ENCODE assay signal across 9 cellular contexts in the genomic region with DNA sequence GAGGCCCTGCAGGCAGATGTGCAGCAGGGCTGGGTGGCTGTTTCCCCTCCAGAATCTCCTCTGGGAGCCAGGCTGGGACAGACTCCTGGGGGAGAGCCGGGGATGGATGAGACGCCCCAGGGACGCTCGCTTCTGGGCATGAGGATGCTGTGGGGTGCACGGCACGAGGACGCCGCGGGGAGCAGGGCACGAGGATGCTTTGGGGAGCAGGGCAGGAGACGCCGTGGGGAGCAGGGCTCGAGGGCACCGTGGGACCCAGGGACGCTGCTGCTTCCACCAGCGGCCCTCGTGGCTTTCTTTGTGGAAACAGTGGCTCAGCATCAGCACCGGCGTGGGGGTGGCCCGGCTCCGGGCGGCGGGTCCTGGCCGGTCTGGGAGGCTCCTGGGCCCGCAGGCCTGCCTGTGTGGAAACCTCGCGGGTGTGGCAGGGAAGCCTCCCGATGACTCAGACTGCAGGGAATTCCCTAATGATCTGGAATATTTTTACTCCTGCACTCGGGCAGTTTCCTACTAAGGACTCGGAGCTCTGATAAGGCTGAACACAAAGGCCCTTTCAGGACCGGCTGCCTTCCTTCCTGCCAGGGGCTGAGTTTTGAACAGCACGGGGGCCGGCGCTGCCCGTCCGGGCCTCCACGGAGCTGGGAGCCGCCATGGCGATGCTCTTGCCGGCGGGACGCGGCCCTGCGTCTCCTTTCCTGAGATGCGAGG.
DNase-seq lines count a peak whose midpoint lies in the region; ATAC-seq and TF ChIP-seq lines count a peak whose summit lies in the region.
"Had no signal": no experiment of that assay in that cellular context is flagged by ENCODE, and none has a peak within 500 bp of the region (broad histone marks: within the 10 kb centered on the region; RNA-seq: fewer than 3 reads in every experiment).

No MANE protein-coding gene starts in this region.

- TF ChIP-seq CTCF in colonic mucosa (IDR thresholded peaks at IDR 0.05) (no peak), left lung (IDR thresholded peaks at IDR 0.05) (no peak), thoracic aorta (IDR thresholded peaks at IDR 0.05) (no peak), prostate gland (IDR thresholded peaks at IDR 0.05) (no peak)

- no peak overlapping the region for H3K9ac ChIP-seq in colonic mucosa (ENCODE audit: low read depth in 2 of 2, low read length in 2 of 2)

- H3K4me3 ChIP-seq in colonic mucosa (no peak overlapping the region), left lung (no peak overlapping the region), thoracic aorta (peak overlapping the region; percentile 65), prostate gland (no peak overlapping the region)
- H3K4me3 ChIP-seq: SK-N-MC had no signal

- CTCF ChIA-PET in activated CD8-positive, alpha-beta memory T cell treated with anti-CD3 and anti-CD28 coated beads, Interleukin-2, amount 10 ng/mL, durations not matched to agents 7 days and 5 days (lab: Charles Lee): no interaction called here

- H3K36me3 ChIP-seq in colonic mucosa (no peaks in the 10 kb centered on the region), left lung (peaks cover 0 to 51% of the 10 kb centered on the region in 2 donors), thoracic aorta (peaks cover 13% of the 10 kb centered on the region), prostate gland (no peaks in the 10 kb centered on the region)

- intact Hi-C loops in colonic mucosa (cut with DNase I) (no loop called here), left lung (cut with DNase I) (no loop called here), prostate gland (cut with DNase I) (no loop called here)

- no peak overlapping the region for H3K27ac ChIP-seq in colonic mucosa
- peak overlapping the region; percentile 73 to 78 for H3K27ac ChIP-seq in left lung
- H3K27ac ChIP-seq in thoracic aorta: peak overlapping the region; percentile 10 to 68
- no peak overlapping the region for H3K27ac ChIP-seq in prostate gland
- H3K27ac ChIP-seq: SK-N-MC had no signal

- no peaks in the 10 kb centered on the region for H3K27me3 ChIP-seq in colonic mucosa
- no peaks in the 10 kb centered on the region for H3K27me3 ChIP-seq in left lung
- no peaks in the 10 kb centered on the region for H3K27me3 ChIP-seq in thoracic aorta (replicated peaks; ENCODE audit: insufficient read depth)
- H3K27me3 ChIP-seq in prostate gland (replicated peaks; ENCODE audit: insufficient read depth): no peaks in the 10 kb centered on the region

- H3K4me1 ChIP-seq in colonic mucosa (no peaks in the 10 kb centered on the region), left lung (peaks cover 6 to 26% of the 10 kb centered on the region in 2 donors), thoracic aorta (ENCODE audit: control insufficient read depth in 1 of 2, low read depth in 2 of 2) (peaks cover 7 to 18% of the 10 kb centered on the region in 2 donors), prostate gland (replicated peaks) (peaks cover 4% of the 10 kb centered on the region)

- 67% methylated on average over 43 of the region's 45 CpGs for WGBS in prostate gland

- peak; percentile 44 for DNase-seq in HS-5 (ENCODE audit: low read depth)
- DNase-seq in colonic mucosa: peak; percentile 22
- DNase-seq in left lung: peak in 1 of 2 donors; percentile 49
- peak; percentile 26 for DNase-seq in thoracic aorta (ENCODE audit: low spot score)
- no peak for DNase-seq in stimulated activated CD4-positive, alpha-beta T cell treated with anti-CD3 and anti-CD28 coated beads, Interleukin-12 subunit alpha, Interleukin-12 subunit beta, amount 100 ng/mL, for 4 hours
- no peak for DNase-seq in NCI-H1694 treated with DMSO at 0.1 percent for 48 hours (lab: John Stamatoyannopoulos, UW)
- DNase-seq in prostate gland (ENCODE audit: low spot score): no peak
- no peak for DNase-seq in activated CD8-positive, alpha-beta memory T cell treated with anti-CD3 and anti-CD28 coated beads, Interleukin-2, amount 10 ng/mL, durations not matched to agents 7 days and 5 days

- ATAC-seq in left lung (peak; percentile 66), thoracic aorta (ENCODE audit: insufficient number of reproducible peaks, low FRiP score, low read depth) (peak; percentile 75)
- no peak for ATAC-seq in activated CD8-positive, alpha-beta memory T cell treated with anti-CD3 and anti-CD28 coated beads, Interleukin-2, amount 10 ng/mL, durations not matched to agents 7 days and 5 days

- no peaks in the 10 kb centered on the region for H3K27me3 Mint-ChIP-seq in activated CD8-positive, alpha-beta memory T cell treated with anti-CD3 and anti-CD28 coated beads, Interleukin-2, amount 10 ng/mL, durations not matched to agents 7 days and 5 days

- H3K9me3 Mint-ChIP-seq in activated CD8-positive, alpha-beta memory T cell treated with anti-CD3 and anti-CD28 coated beads, Interleukin-2, amount 10 ng/mL, durations not matched to agents 7 days and 5 days (ENCODE audit: low read depth): no peaks in the 10 kb centered on the region

- H3K4me3 Mint-ChIP-seq in activated CD8-positive, alpha-beta memory T cell treated with anti-CD3 and anti-CD28 coated beads, Interleukin-2, amount 10 ng/mL, durations not matched to agents 7 days and 5 days: no peak overlapping the region

- TF ChIP-seq POLR2A in prostate gland (IDR thresholded peaks at IDR 0.05): no peak

- H3K9me3 ChIP-seq in colonic mucosa (no peaks in the 10 kb centered on the region), left lung (no peaks in the 10 kb centered on the region), thoracic aorta (no peaks in the 10 kb centered on the region), prostate gland (no peaks in the 10 kb centered on the region)

- peaks cover 3% of the 10 kb centered on the region for H3K4me1 Mint-ChIP-seq in activated CD8-positive, alpha-beta memory T cell treated with anti-CD3 and anti-CD28 coated beads, Interleukin-2, amount 10 ng/mL, durations not matched to agents 7 days and 5 days

- H3K36me3 Mint-ChIP-seq in activated CD8-positive, alpha-beta memory T cell treated with anti-CD3 and anti-CD28 coated beads, Interleukin-2, amount 10 ng/mL, durations not matched to agents 7 days and 5 days: no peaks in the 10 kb centered on the region

- no peak overlapping the region for H3K27ac Mint-ChIP-seq in activated CD8-positive, alpha-beta memory T cell treated with anti-CD3 and anti-CD28 coated beads, Interleukin-2, amount 10 ng/mL, durations not matched to agents 7 days and 5 days

Comparison
In these comparisons a context has a peak if more than half of its experiments do, and no peak if none do; other contexts are left out.
1. DNase-seq: peak in HS-5 (single experiment), colonic mucosa (single experiment) and thoracic aorta (single experiment); none in stimulated activated CD4-positive, alpha-beta T cell treated with anti-CD3 and anti-CD28 coated beads, Interleukin-12 subunit alpha, Interleukin-12 subunit beta, amount 100 ng/mL, for 4 hours (single experiment), NCI-H1694 treated with DMSO at 0.1 percent for 48 hours (single experiment), prostate gland (single experiment) and activated CD8-positive, alpha-beta memory T cell treated with anti-CD3 and anti-CD28 coated beads, Interleukin-2, amount 10 ng/mL, durations not matched to agents 7 days and 5 days (single experiment).
2. H3K27ac ChIP-seq: peak in left lung (2 of 2) and thoracic aorta (2 of 2); none in colonic mucosa (single experiment) and prostate gland (0 of 2).